Comparison of ENCODE assay signal across 31 cellular contexts in genomic region chr18:8974279-8974678, GRCh38.
"Had no signal": no experiment of that assay in that cellular context is flagged by ENCODE, and none has a peak within 500 bp of the region (broad histone marks: within the 10 kb centered on the region; RNA-seq: fewer than 3 reads in every experiment).

No MANE protein-coding gene starts in this region.

- H3K4me2 ChIP-seq: neural progenitor cell had no signal

- DNase-seq: hypothalamus; immature natural killer cell; kidney; left lung; lower lobe of right lung; mammary epithelial cell; mesenchymal stem cell; naive B cell; natural killer cell; nephron progenitor cell; occipital lobe; psoas muscle; right lobe of liver; stimulated activated CD4-positive, alpha-beta T cell treated with anti-CD3 and anti-CD28 coated beads, Interleukin-12 subunit alpha, Interleukin-12 subunit beta, amount 100 ng/mL, for 4 hours; stimulated activated CD4-positive, alpha-beta T cell treated with anti-CD3 and anti-CD28 coated beads, Interleukin-15, amount 100 ng/mL, for 24 hours; stimulated activated CD4-positive, alpha-beta T cell treated with anti-CD3 and anti-CD28 coated beads, Interleukin-2, amount 100 ng/mL, for 24 hours; stimulated activated CD4-positive, alpha-beta T cell treated with anti-CD3 and anti-CD28 coated beads, Interleukin-4, amount 100 ng/mL, for 1 hour; stimulated activated naive B cell treated with anti-CD40 and anti-IgM and Interleukin-4, amounts not matched to agents 10 μg/mL and 1 μg/mL and 100 μg/mL, for 72 hours; stimulated activated naive CD8-positive, alpha-beta T cell treated with anti-CD3 and anti-CD28 coated beads, Interleukin-15, Interleukin-2, amounts not matched to agents 100 U/mL and 50 U/mL, for 24 hours; stomach; tibial artery; uterus had no signal

- H3K27me3 ChIP-seq: left lung, neural progenitor cell, neutrophil, right atrium auricular region, right lobe of liver, stomach, suprapubic skin, tibial artery, uterus had no signal

- H3K4me1 Mint-ChIP-seq: immature natural killer cell, natural killer cell, nephron progenitor cell, neural progenitor cell had no signal

- H3K27ac ChIP-seq: left lung, lower lobe of right lung, neural progenitor cell, neutrophil, parathyroid adenoma, psoas muscle, right atrium auricular region, right lobe of liver, skin epidermis, suprapubic skin, thoracic aorta, tibial artery, uterus had no signal

- H3K9me3 Mint-ChIP-seq: immature natural killer cell, natural killer cell had no signal

- H3K79me2 ChIP-seq: parathyroid adenoma had no signal

- H3K4me3 Mint-ChIP-seq: immature natural killer cell; naive B cell; natural killer cell; nephron progenitor cell; neural progenitor cell; stimulated activated naive B cell treated with anti-CD40 and anti-IgM and Interleukin-4, amounts not matched to agents 10 μg/mL and 1 μg/mL and 100 μg/mL, for 72 hours; type B pancreatic cell had no signal

- H3K27me3 Mint-ChIP-seq: stimulated activated naive B cell treated with anti-CD40 and anti-IgM and Interleukin-4, amounts not matched to agents 10 μg/mL and 1 μg/mL and 100 μg/mL, for 72 hours; type B pancreatic cell had no signal

- ATAC-seq: left colon; left lung; lower lobe of right lung; natural killer cell; psoas muscle; right lobe of liver; stimulated activated naive B cell treated with anti-CD40 and anti-IgM and Interleukin-4, amounts not matched to agents 10 μg/mL and 1 μg/mL and 100 μg/mL, for 72 hours; stimulated activated naive CD8-positive, alpha-beta T cell treated with anti-CD3 and anti-CD28 coated beads, Interleukin-15, Interleukin-2, amounts not matched to agents 100 U/mL and 50 U/mL, for 24 hours had no signal

- H3K9me3 ChIP-seq: lower lobe of right lung, neutrophil, psoas muscle, right lobe of liver, stomach, thoracic aorta, tibial artery, uterus had no signal

- H3K36me3 ChIP-seq: left lung, lower lobe of right lung, neural progenitor cell, neutrophil, right atrium auricular region, right lobe of liver, stomach, suprapubic skin, thoracic aorta, tibial artery, uterus had no signal

- H3K4me3 ChIP-seq: left lung, lower lobe of right lung, neural progenitor cell, psoas muscle, right atrium auricular region, right lobe of liver, skin epidermis, stomach, suprapubic skin, thoracic aorta, tibial artery, uterus had no signal

- H3K27ac Mint-ChIP-seq: immature natural killer cell; naive B cell; natural killer cell; nephron progenitor cell; neural progenitor cell; stimulated activated naive B cell treated with anti-CD40 and anti-IgM and Interleukin-4, amounts not matched to agents 10 μg/mL and 1 μg/mL and 100 μg/mL, for 72 hours; type B pancreatic cell had no signal

- H3K36me3 Mint-ChIP-seq: immature natural killer cell; natural killer cell; stimulated activated naive B cell treated with anti-CD40 and anti-IgM and Interleukin-4, amounts not matched to agents 10 μg/mL and 1 μg/mL and 100 μg/mL, for 72 hours; type B pancreatic cell had no signal

- H2AFZ ChIP-seq: neural progenitor cell, parathyroid adenoma had no signal

- H3K4me1 ChIP-seq: left lung, lower lobe of right lung, parathyroid adenoma, psoas muscle, right atrium auricular region, right lobe of liver, suprapubic skin, tibial artery, uterus had no signal
